Comparison of ENCODE assay signal across 1 cellular context in genomic region chr18:28171837-28172236, GRCh38.
TF ChIP-seq lines count a peak whose summit lies in the region.

No MANE protein-coding gene starts in this region.

TF ChIP-seq in HEK293, 187 proteins besides CTCF, POLR2A, EP300 and RAD21 (continued from another document):
- no peak for TF ChIP-seq TSHZ1 (tag by site-specific recombination; IDR thresholded peaks at IDR 0.05; ENCODE audit: borderline replicate concordance)
- no peak for TF ChIP-seq ZNF362 (tag by site-specific recombination; IDR thresholded peaks at IDR 0.05)
- no peak for TF ChIP-seq GLI4 (tag by site-specific recombination; IDR thresholded peaks at IDR 0.05)
- TF ChIP-seq TCF7L2 (IDR thresholded peaks at IDR 0.05; ENCODE audit: borderline replicate concordance, low read depth, low read length) = no peak
- TF ChIP-seq SCRT1 (tag by site-specific recombination; IDR thresholded peaks at IDR 0.05; ENCODE audit: borderline replicate concordance) = no peak
- TF ChIP-seq ZNF18 (tag by site-specific recombination; IDR thresholded peaks at IDR 0.05) = no peak
